ENCODE assay signal across 8 cellular contexts in the genomic region with DNA sequence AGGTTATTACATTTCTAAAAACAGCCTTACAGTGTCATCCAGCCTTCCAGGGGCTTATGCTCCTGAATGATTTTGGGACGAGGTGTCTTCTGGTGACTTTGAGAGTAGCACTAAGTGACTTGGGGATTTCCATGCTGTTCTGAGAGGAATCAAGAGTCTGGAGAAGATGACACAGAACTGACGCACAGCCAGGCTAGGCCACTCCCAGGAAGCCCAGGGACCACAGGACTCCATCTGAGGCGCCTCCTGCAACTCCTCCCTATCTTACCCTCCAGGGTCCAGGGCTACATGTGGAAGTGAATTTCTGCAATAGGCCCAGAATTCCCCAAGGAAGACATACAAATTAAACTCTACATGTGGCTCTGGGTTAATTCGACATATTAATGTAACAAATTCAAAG.
DNase-seq lines count a peak whose midpoint lies in the region; ATAC-seq and TF ChIP-seq lines count a peak whose summit lies in the region.

No MANE protein-coding gene starts in this region.

- H3K27me3 ChIP-seq in osteoblast (ENCODE audit: insufficient read depth, low read length), result no peaks in the 10 kb centered on the region

- intact Hi-C loops in head of caudate nucleus (cut with DNase I), result no loop called here

- no peak overlapping the region for H3K4me3 ChIP-seq in osteoblast (ENCODE audit: insufficient read depth, low read length)

- DNase-seq in CMK (ENCODE audit: low read depth), result peak; percentile 64
- DNase-seq in M059J (ENCODE audit: low read depth), result peak; percentile 86
- peak; percentile 55 for DNase-seq in activated naive CD4-positive, alpha-beta T cell treated with anti-CD3 and anti-CD28 coated beads, Interleukin-2, amount 50 U/mL, for 16 hours
- DNase-seq in osteoblast (ENCODE audit: insufficient read length, low spot score, missing footprints), result peak; percentile 81
- DNase-seq in NCI-H2196 (lab: John Stamatoyannopoulos, UW; ENCODE audit: unreplicated experiment), result no peak
- no peak for DNase-seq in middle frontal gyrus (ENCODE audit: extremely low spot score, low spot score)
- DNase-seq in head of caudate nucleus, result no peak

- no peak for ATAC-seq in HG02981 (IDR thresholded peaks at IDR 0.05; ENCODE audit: unreplicated experiment)

- no peaks in the 10 kb centered on the region for H3K79me2 ChIP-seq in osteoblast (ENCODE audit: insufficient read depth, low read length)

- no peaks in the 10 kb centered on the region for H3K9me3 ChIP-seq in osteoblast (ENCODE audit: low read depth, low read length)

- H4K20me1 ChIP-seq in osteoblast (ENCODE audit: insufficient read depth, low read length), result no peaks in the 10 kb centered on the region

- TF ChIP-seq CTCF in osteoblast (IDR thresholded peaks at IDR 0.05; ENCODE audit: extremely low read depth, low read depth, low read length), result no peak

- no peak overlapping the region for H2AFZ ChIP-seq in osteoblast (ENCODE audit: low read length)

- H3K4me1 ChIP-seq in osteoblast (ENCODE audit: insufficient read depth, low read length), result no peaks in the 10 kb centered on the region

- no peaks in the 10 kb centered on the region for H3K36me3 ChIP-seq in osteoblast (ENCODE audit: insufficient read depth, low read length)

- no peak overlapping the region for H3K27ac ChIP-seq in osteoblast (ENCODE audit: low read depth, low read length)

- H3K4me2 ChIP-seq in osteoblast (ENCODE audit: insufficient read depth, low read length), result no peak overlapping the region

Comparison
In these comparisons a context has a peak if more than half of its experiments do, and no peak if none do; other contexts are left out.
1. DNase-seq: peak in CMK (single experiment), M059J (single experiment), activated naive CD4-positive, alpha-beta T cell treated with anti-CD3 and anti-CD28 coated beads, Interleukin-2, amount 50 U/mL, for 16 hours (single experiment) and osteoblast (single experiment); none in NCI-H2196 (single experiment), middle frontal gyrus (single experiment) and head of caudate nucleus (0 of 42).